ENCODE assay signal across 22 cellular contexts in genomic region chr7:66869660-66870450, GRCh38. TPM values are rescaled to one million over a fixed set of nuclear protein-coding genes. Genes with fewer than 3 reads are reported as not detected.
DNase-seq lines count a peak whose midpoint lies in the region; FAIRE-seq and TF ChIP-seq lines count a peak whose summit lies in the region.
"Had no signal": no experiment of that assay in that cellular context is flagged by ENCODE, and none has a peak within 500 bp of the region (broad histone marks: within the 10 kb centered on the region; RNA-seq: fewer than 3 reads in every experiment).

No MANE protein-coding gene starts in this region.

- H3K27ac ChIP-seq in transverse colon (no peak overlapping the region), small intestine (ENCODE audit: low read depth in 1 of 2, low read length in 1 of 2) (no peak overlapping the region), tibial artery (no peak overlapping the region)
- H3K27ac ChIP-seq: cardiac muscle cell had no signal

- H3K36me3 ChIP-seq in transverse colon (no peaks in the 10 kb centered on the region), small intestine (ENCODE audit: control insufficient read depth in 2 of 2, insufficient read depth in 2 of 2, low read length in 2 of 2) (peaks cover 0 to 3% of the 10 kb centered on the region in 2 donors), tibial artery (peaks cover 0 to 36% (median 0%) of the 10 kb centered on the region in 3 donors)
- H3K36me3 ChIP-seq: cardiac muscle cell had no signal

- TF ChIP-seq EP300 in transverse colon (IDR thresholded peaks at IDR 0.05; ENCODE audit: low read depth), result no peak

- H3K4me3 ChIP-seq in transverse colon (no peak overlapping the region), small intestine (ENCODE audit: low read depth in 1 of 2, low read length in 2 of 2) (no peak overlapping the region), tibial artery (no peak overlapping the region)
- H3K4me3 ChIP-seq: cardiac muscle cell had no signal

- no peaks in the 10 kb centered on the region for H3K27me3 ChIP-seq in transverse colon
- H3K27me3 ChIP-seq in small intestine (ENCODE audit: control insufficient read depth in 2 of 2, insufficient read depth in 2 of 2, low read length in 2 of 2), result no peaks in the 10 kb centered on the region
- H3K27me3 ChIP-seq in tibial artery, result no peaks in the 10 kb centered on the region
- H3K27me3 ChIP-seq: cardiac muscle cell had no signal

- TF ChIP-seq POLR2A in transverse colon (IDR thresholded peaks at IDR 0.05), result no peak

- TF ChIP-seq CTCF in transverse colon (IDR thresholded peaks at IDR 0.05), result no peak
- TF ChIP-seq CTCF in tibial artery (IDR thresholded peaks at IDR 0.05), result no peak

- H3K4me1 ChIP-seq in transverse colon, result no peaks in the 10 kb centered on the region
- H3K4me1 ChIP-seq in small intestine (ENCODE audit: control insufficient read depth in 2 of 2, insufficient read depth in 1 of 2, low read depth in 1 of 2, low read length in 1 of 2), result no peaks in the 10 kb centered on the region
- no peaks in the 10 kb centered on the region for H3K4me1 ChIP-seq in tibial artery

- FAIRE-seq in small intestine (lab: Jason Lieb, UNC), result no peak

- H3K9me3 ChIP-seq in transverse colon (no peaks in the 10 kb centered on the region), small intestine (ENCODE audit: control insufficient read depth, low read depth) (no peaks in the 10 kb centered on the region), tibial artery (no peaks in the 10 kb centered on the region)

- DNase-seq in stimulated activated CD4-positive, alpha-beta T cell treated with anti-CD3 and anti-CD28 coated beads, Interleukin-4, amount 100 ng/mL, for 24 hours, result peak; percentile 9
- no peak for DNase-seq in stimulated activated CD4-positive, alpha-beta T cell treated with anti-CD3 and anti-CD28 coated beads, Interleukin-4, amount 100 ng/mL, for 1 hour
- DNase-seq in OCI-M1 (lab: John Stamatoyannopoulos, UW) (peak; percentile 96), amniotic epithelial cell (ENCODE audit: low read depth) (peak; percentile 43), transverse colon (no peak), small intestine (no peak), tibial artery (no peak)
- DNase-seq: activated CD4-positive, alpha-beta T cell treated with anti-CD3 and anti-CD28 coated beads, Interleukin-2, amount 50 U/mL, for 48 hours; AML-193; amniotic stem cell; CD8-positive, alpha-beta memory T cell; DMS53; GF-D8; immature natural killer cell; KBM-7; left ventricle myocardium superior; NCI-H2081; NCI-H510A; stimulated activated naive CD4-positive, alpha-beta T cell; T1000; trophoblast cell had no signal

- in situ Hi-C loops in transverse colon (cut with MboI; ENCODE audit: low pct_ligation_motif_present in 1 of 4, low pct_unique_long_range_greater_than_20kb in 1 of 4, low sequenced_read_pairs in 3 of 4), result no loop called here

- 86 to 90% methylated on average over 1 to 5 of the region's 5 CpGs for WGBS in transverse colon (ENCODE audit: low coverage in 1 of 2), 2 donors
- 91 to 94% (median 91%) methylated on average over 5 of the region's 5 CpGs for WGBS in small intestine, 3 donors

- intact Hi-C loops in transverse colon (cut with DNase I; ENCODE audit: low total_unique reads) (no loop called here), tibial artery (cut with DNase I; ENCODE audit: low total_unique reads) (no loop called here)

RNA-seq across cellular contexts. Expression of gene TMEM248, which starts 51.2 kb away (rescaled TPM):
- total RNA-seq in transverse colon, result 100 to 1,000 TPM in 3 of 4 donors, 10 to 100 TPM in 1; 95.9 to 595 (median 166) TPM
- polyA plus RNA-seq in small intestine, result 10 to 100 TPM; 16.3 to 49.7 (median 24.9) TPM

Comparison
In these comparisons a context has a peak if more than half of its experiments do, and no peak if none do; other contexts are left out.
1. DNase-seq: peak in stimulated activated CD4-positive, alpha-beta T cell treated with anti-CD3 and anti-CD28 coated beads, Interleukin-4, amount 100 ng/mL, for 24 hours (single experiment), OCI-M1 (single experiment) and amniotic epithelial cell (single experiment); none in stimulated activated CD4-positive, alpha-beta T cell treated with anti-CD3 and anti-CD28 coated beads, Interleukin-4, amount 100 ng/mL, for 1 hour (single experiment), transverse colon (single experiment), small intestine (single experiment) and tibial artery (0 of 2).